23 cellular contexts compared by ENCODE assay signal in the genomic region with DNA sequence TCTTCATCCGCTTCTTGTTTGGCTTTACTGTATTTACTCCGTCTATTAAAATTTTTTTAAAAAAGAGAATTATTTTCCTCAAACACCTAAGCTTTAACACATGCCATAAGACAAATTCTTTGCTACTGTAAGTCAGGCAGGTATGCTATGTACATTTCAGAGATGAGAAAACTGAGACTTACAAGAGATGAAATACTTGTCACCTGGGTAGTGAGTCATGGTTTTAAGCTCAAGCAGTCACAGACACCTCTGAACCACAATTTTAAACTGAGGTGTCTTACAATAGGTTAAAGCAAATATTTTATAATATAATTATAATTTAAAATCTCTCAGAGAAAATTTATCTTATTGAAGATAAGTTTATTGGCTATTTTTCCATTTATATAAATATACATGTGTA.
"Had no signal": no experiment of that assay in that cellular context is flagged by ENCODE, and none has a peak within 500 bp of the region (broad histone marks: within the 10 kb centered on the region; RNA-seq: fewer than 3 reads in every experiment).

No MANE protein-coding gene starts in this region.

- H3K4me3 Mint-ChIP-seq: immature natural killer cell, mesothelial cell of epicardium, naive B cell had no signal

- H3K79me2 ChIP-seq: hepatocyte had no signal

- H3K27ac ChIP-seq: coronary artery, dorsolateral prefrontal cortex, esophagus muscularis mucosa, foreskin keratinocyte, gastroesophageal sphincter, heart left ventricle, left lung, lower lobe of right lung had no signal

- H3K9me3 ChIP-seq: esophagus muscularis mucosa, gastroesophageal sphincter, heart left ventricle, left lung, lower lobe of right lung, mucosa of descending colon had no signal

- H3K27me3 Mint-ChIP-seq: naive B cell had no signal

- H3K36me3 ChIP-seq: left lung had no signal

- ATAC-seq: foreskin keratinocyte, gastroesophageal sphincter, heart left ventricle, left cardiac atrium, left lung, left ventricle myocardium superior, lower lobe of right lung, mucosa of descending colon had no signal

- H3K4me1 ChIP-seq: gastroesophageal sphincter had no signal

- H3K27ac Mint-ChIP-seq: immature natural killer cell, mesothelial cell of epicardium, naive B cell had no signal

- H2AFZ ChIP-seq: hepatocyte had no signal

- H3K9me3 Mint-ChIP-seq: immature natural killer cell, mesothelial cell of epicardium had no signal

- H3K27me3 ChIP-seq: dorsolateral prefrontal cortex, esophagus muscularis mucosa, foreskin keratinocyte, gastroesophageal sphincter, heart left ventricle, hepatocyte, left lung had no signal

- H3K4me2 ChIP-seq: hepatocyte had no signal

- H3K4me3 ChIP-seq: coronary artery, dorsolateral prefrontal cortex, esophagus muscularis mucosa, gastroesophageal sphincter, heart left ventricle, hepatocyte, left lung, lower lobe of right lung, mucosa of descending colon had no signal

- DNase-seq: dermis blood vessel endothelial cell; dorsolateral prefrontal cortex; effector CD4-positive, alpha-beta T cell; effector memory CD4-positive, alpha-beta T cell; foreskin keratinocyte; heart left ventricle; hypothalamus; immature natural killer cell; islet precursor cell; kidney; kidney glomerular epithelial cell; left cardiac atrium; left lung; left ventricle myocardium superior; lower lobe of right lung; mesenchymal stem cell; mucosa of descending colon; naive B cell had no signal
